ENCODE assay signal across 8 cellular contexts in the genomic region with DNA sequence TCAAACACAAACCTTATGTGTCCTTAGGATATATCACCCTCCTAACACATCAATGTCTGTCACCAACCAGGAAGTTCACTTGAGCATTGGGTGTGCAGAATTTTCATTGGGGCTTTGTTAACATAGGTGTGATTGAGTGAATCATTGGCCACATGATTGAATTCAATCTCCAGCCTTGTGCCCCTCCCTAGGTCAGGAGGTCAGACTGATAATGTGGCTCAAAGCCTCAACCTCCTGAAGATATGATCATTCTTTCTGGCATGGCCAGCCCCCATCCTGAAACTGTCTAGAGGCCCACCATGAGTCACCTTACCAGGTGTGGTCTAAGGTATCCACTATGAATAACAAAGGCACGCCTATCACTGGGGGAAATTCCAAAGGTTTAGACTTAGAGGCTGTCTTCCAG.
DNase-seq lines count a peak whose midpoint lies in the region; ATAC-seq, FAIRE-seq and TF ChIP-seq lines count a peak whose summit lies in the region.

No MANE protein-coding gene starts in this region.

- H3K9me2 ChIP-seq in PC-3 (replicated peaks; ENCODE audit: low read length): no peaks in the 10 kb centered on the region

- POLR2A ChIA-PET in PC-3 (lab: Charles Lee; ENCODE audit: unreplicated experiment): interaction anchor here (0.5 kb wide), 1 partner anchor 20 kb away, joined by 3 read pairs; no protein-coding TSS in a partner anchor
- POLR2A ChIA-PET in CD8-positive, alpha-beta memory T cell (lab: Charles Lee): no interaction called here

- peak; percentile 43 for DNase-seq in H7
- DNase-seq in PC-3: peak; percentile 91
- peak; percentile 97 for DNase-seq in epithelial cell of esophagus (ENCODE audit: low read depth)
- no peak for DNase-seq in progenitor cell of endocrine pancreas (ENCODE audit: low spot score, unreplicated experiment)
- DNase-seq in GM12891 (ENCODE audit: insufficient read length, low spot score): no peak
- DNase-seq in NCI-H510A treated with DMSO at 0.1 percent for 48 hours (lab: John Stamatoyannopoulos, UW): no peak
- DNase-seq in CD8-positive, alpha-beta memory T cell: no peak
- no peak for DNase-seq in DMS 273 treated with DMSO at 0.1 percent for 48 hours (lab: John Stamatoyannopoulos, UW)

- no peaks in the 10 kb centered on the region for H3K27me3 Mint-ChIP-seq in progenitor cell of endocrine pancreas
- H3K27me3 Mint-ChIP-seq in CD8-positive, alpha-beta memory T cell: no peaks in the 10 kb centered on the region

- no peaks in the 10 kb centered on the region for H3K27me3 ChIP-seq in H7 (ENCODE audit: control insufficient read depth, insufficient read depth, low read length)
- H3K27me3 ChIP-seq in PC-3 (ENCODE audit: low read length): no peaks in the 10 kb centered on the region
- no peaks in the 10 kb centered on the region for H3K27me3 ChIP-seq in CD8-positive, alpha-beta memory T cell (ENCODE audit: insufficient read depth, low read length, poor library complexity, severe bottlenecking)

- peak overlapping the region; percentile 70 for H3K4me2 ChIP-seq in PC-3 (ENCODE audit: low read length)

- no peaks in the 10 kb centered on the region for H4K20me1 ChIP-seq in PC-3 (ENCODE audit: low read length)

- no peaks in the 10 kb centered on the region for H3F3A ChIP-seq in PC-3 (ENCODE audit: low read length, unreplicated experiment)

- peak overlapping the region; percentile 47 for H3K9ac ChIP-seq in PC-3 (ENCODE audit: low read length)

- peak overlapping the region; percentile 94 for H3K27ac Mint-ChIP-seq in progenitor cell of endocrine pancreas
- peak overlapping the region in 1 of 8 donors; percentile 5 for H3K27ac Mint-ChIP-seq in CD8-positive, alpha-beta memory T cell

- H3K4me1 Mint-ChIP-seq in progenitor cell of endocrine pancreas (ENCODE audit: low read depth): peaks cover 22% of the 10 kb centered on the region
- peaks cover 0 to 5% (median 0%) of the 10 kb centered on the region in 3 donors for H3K4me1 Mint-ChIP-seq in CD8-positive, alpha-beta memory T cell

- H3K4me3 Mint-ChIP-seq in progenitor cell of endocrine pancreas (ENCODE audit: low read depth): no peak overlapping the region
- no peak overlapping the region for H3K4me3 Mint-ChIP-seq in CD8-positive, alpha-beta memory T cell

- BruUV-seq in PC-3 (replicated peaks; lab: Mats Ljungman, UMichigan): no TSS peak

- peaks cover 49% of the 10 kb centered on the region for H3K36me3 Mint-ChIP-seq in progenitor cell of endocrine pancreas (ENCODE audit: insufficient read depth)
- peaks cover 26 to 83% (median 30%) of the 10 kb centered on the region in 3 donors for H3K36me3 Mint-ChIP-seq in CD8-positive, alpha-beta memory T cell

- H3K27ac ChIP-seq in PC-3 (ENCODE audit: low read length): peak overlapping the region; percentile 94
- H3K27ac ChIP-seq in CD8-positive, alpha-beta memory T cell (ENCODE audit: low read depth, low read length): no peak overlapping the region

- H3K4me1 ChIP-seq in PC-3 (ENCODE audit: insufficient read depth, low read length): peaks cover 28% of the 10 kb centered on the region
- no peaks in the 10 kb centered on the region for H3K4me1 ChIP-seq in CD8-positive, alpha-beta memory T cell (ENCODE audit: insufficient read depth, low read length)

- H3K79me2 ChIP-seq in PC-3 (ENCODE audit: low read length): 0 out of 2 replicates have a peak, but pooled peaks cover 7% of the 10 kb centered on the region

- no peak for TF ChIP-seq POLR2A in GM12891 (IDR thresholded peaks at IDR 0.05; ENCODE audit: low read depth, low read length)

- CTCF ChIA-PET in PC-3 (lab: Charles Lee): no interaction called here
- CTCF ChIA-PET in CD8-positive, alpha-beta memory T cell (lab: Charles Lee): no interaction called here

- peaks cover 3% of the 10 kb centered on the region for H3K9me3 Mint-ChIP-seq in progenitor cell of endocrine pancreas (ENCODE audit: low read depth)
- peaks cover 0 to 2% (median 0%) of the 10 kb centered on the region in 5 donors for H3K9me3 Mint-ChIP-seq in CD8-positive, alpha-beta memory T cell

- no peak overlapping the region for H2AFZ ChIP-seq in PC-3 (ENCODE audit: low read length)

- intact Hi-C loops in PC-3 (cut with micrococcal nuclease): loop anchor here (5.0 kb wide), 1 partner anchor 87 kb away; no protein-coding TSS in a partner anchor

- TF ChIP-seq CTCF in PC-3 (conservative IDR thresholded peaks at IDR 0.05; ENCODE audit: low read depth, low read length) (no peak), epithelial cell of esophagus (IDR thresholded peaks at IDR 0.05; ENCODE audit: insufficient read depth, low read depth, low read length, missing control alignments) (no peak), progenitor cell of endocrine pancreas (IDR thresholded peaks at IDR 0.05; ENCODE audit: unreplicated experiment) (no peak)

- H3K4me3 ChIP-seq in H7 (ENCODE audit: insufficient read depth, low read depth, low read length) (no peak overlapping the region), PC-3 (ENCODE audit: low read length) (peak overlapping the region; percentile 34; the same call in 1 of the 2 replicates), epithelial cell of esophagus (ENCODE audit: low read length) (no peak overlapping the region)
- no peak overlapping the region for H3K4me3 ChIP-seq in CD8-positive, alpha-beta memory T cell (ENCODE audit: low read length)

- peak; percentile 77 for ATAC-seq in PC-3

- H3K9me3 ChIP-seq in PC-3 (ENCODE audit: low read length): no peaks in the 10 kb centered on the region
- no peaks in the 10 kb centered on the region for H3K9me3 ChIP-seq in CD8-positive, alpha-beta memory T cell (ENCODE audit: low read length)

- peaks cover 1% of the 10 kb centered on the region for H3K36me3 ChIP-seq in H7 (replicated peaks; ENCODE audit: control insufficient read depth, insufficient read depth, low read length)
- H3K36me3 ChIP-seq in PC-3 (ENCODE audit: low read depth, low read length): peaks cover 7% of the 10 kb centered on the region; the same call in 1 of the 2 replicates
- H3K36me3 ChIP-seq in CD8-positive, alpha-beta memory T cell (ENCODE audit: insufficient read depth, low read length): peaks cover 20% of the 10 kb centered on the region

- FAIRE-seq in GM12891 (lab: Jason Lieb, UNC): no peak

TF ChIP-seq in GM12891, 5 proteins besides CTCF, POLR2A, EP300 and RAD21:
- TF ChIP-seq TAF1 (IDR thresholded peaks at IDR 0.05; ENCODE audit: low read depth, low read length) (no peak), POLR2AphosphoS5 (IDR thresholded peaks at IDR 0.05; ENCODE audit: low read depth, low read length) (no peak), POU2F2 (IDR thresholded peaks at IDR 0.05; ENCODE audit: low read depth, low read length) (no peak), SPI1 (IDR thresholded peaks at IDR 0.05; ENCODE audit: low read depth, low read length) (no peak), PAX5 (IDR thresholded peaks at IDR 0.05; ENCODE audit: insufficient read depth, low read length, severe bottlenecking) (no peak)

Comparison
In these comparisons a context has a peak if more than half of its experiments do, and no peak if none do; other contexts are left out.
1. DNase-seq: peak in H7 (single experiment), PC-3 (single experiment) and epithelial cell of esophagus (single experiment); none in progenitor cell of endocrine pancreas (single experiment), GM12891 (single experiment), NCI-H510A treated with DMSO at 0.1 percent for 48 hours (single experiment), CD8-positive, alpha-beta memory T cell (0 of 5) and DMS 273 treated with DMSO at 0.1 percent for 48 hours (single experiment).